1 cellular context compared by ENCODE assay signal in genomic region chr10:394439-395101, GRCh38.
TF ChIP-seq lines count a peak whose summit lies in the region.

No MANE protein-coding gene starts in this region.

TF ChIP-seq in HepG2, 621 proteins besides CTCF, POLR2A, EP300 and RAD21 (continued from another document):
- peak; percentile 73; the same call in 1 of the 2 replicates for TF ChIP-seq ZBTB33 (CRISPR knock-in tag; IDR thresholded peaks at IDR 0.05)
